1 cellular context compared by ENCODE assay signal in genomic region chr3:192273001-192273400, GRCh38.
TF ChIP-seq lines count a peak whose summit lies in the region.

No MANE protein-coding gene starts in this region.

TF ChIP-seq in GM23338, 12 proteins besides CTCF, POLR2A, EP300 and RAD21 (continued from another document):
- TF ChIP-seq ZNF462 (CRISPR knock-in tag; IDR thresholded peaks at IDR 0.05) (no peak), ZNF114 (CRISPR knock-in tag; IDR thresholded peaks at IDR 0.05) (no peak), CREB1 (CRISPR knock-in tag; IDR thresholded peaks at IDR 0.05; ENCODE audit: low read depth) (no peak), EZH2 (IDR thresholded peaks at IDR 0.05; ENCODE audit: low read depth, unreplicated experiment) (no peak), EZH2phosphoT487 (IDR thresholded peaks at IDR 0.05; ENCODE audit: unreplicated experiment) (no peak)
